In genomic region chr3:147191795-147192385, GRCh38 we compare ENCODE assay signal across 8 cellular contexts.
DNase-seq lines count a peak whose midpoint lies in the region; ATAC-seq and TF ChIP-seq lines count a peak whose summit lies in the region.

No MANE protein-coding gene starts in this region.

- no peak overlapping the region for H3K4me3 ChIP-seq in NT2/D1 (ENCODE audit: insufficient read length, low read depth)
- H3K4me3 ChIP-seq in dorsolateral prefrontal cortex = no peak overlapping the region
- no peak overlapping the region for H3K4me3 ChIP-seq in neural progenitor cell

- in situ Hi-C loops in ACHN (cut with HindIII; ENCODE audit: low pct_ligation_motif_present, low pct_unique_long_range_greater_than_20kb, low sequenced_read_pairs) = no loop called here

- H3K36me3 ChIP-seq in NT2/D1 (ENCODE audit: insufficient read depth, insufficient read length, low read length) = no peaks in the 10 kb centered on the region
- no peaks in the 10 kb centered on the region for H3K36me3 ChIP-seq in neural progenitor cell

- peaks cover 18% of the 10 kb centered on the region for H3K9me3 Mint-ChIP-seq in neural progenitor cell

- H3K79me2 ChIP-seq in neural progenitor cell (ENCODE audit: low read depth) = no peaks in the 10 kb centered on the region

- no peaks in the 10 kb centered on the region for H3F3A ChIP-seq in neural progenitor cell (ENCODE audit: low read depth)

- H3K9me3 ChIP-seq in NT2/D1 (ENCODE audit: insufficient read depth, low read length) = no peaks in the 10 kb centered on the region
- H3K9me3 ChIP-seq in neural progenitor cell (ENCODE audit: low read depth) = no peaks in the 10 kb centered on the region

- no peak overlapping the region for H3K27ac ChIP-seq in dorsolateral prefrontal cortex
- H3K27ac ChIP-seq in neural progenitor cell = no peak overlapping the region

- TF ChIP-seq CTCF in GM12874 (IDR thresholded peaks at IDR 0.05; ENCODE audit: insufficient read depth, low read depth, low read length) (peak; percentile 75), dorsolateral prefrontal cortex (IDR thresholded peaks at IDR 0.05 in 54 of 56, conservative IDR thresholded peaks at IDR 0.05 in 2 of 56; ENCODE audit: low read depth in 1 of 56, partially characterized antibody in 56 of 56) (peak; percentile 39 to 79 (median 68)), neural progenitor cell (IDR thresholded peaks at IDR 0.05) (peak; percentile 79)

- H3K27me3 Mint-ChIP-seq in neural progenitor cell (ENCODE audit: insufficient read depth, low read depth) = no peaks in the 10 kb centered on the region

- intact Hi-C loops in dorsolateral prefrontal cortex (cut with DNase I) = no loop called here

- peaks cover 6% of the 10 kb centered on the region for H3K36me3 Mint-ChIP-seq in neural progenitor cell

- no peaks in the 10 kb centered on the region for H3K27me3 ChIP-seq in NT2/D1 (ENCODE audit: insufficient read depth, insufficient read length)
- H3K27me3 ChIP-seq in dorsolateral prefrontal cortex = peaks cover 0 to 4% (median 0%) of the 10 kb centered on the region in 45 donors
- H3K27me3 ChIP-seq in neural progenitor cell = no peaks in the 10 kb centered on the region

- DNase-seq in ACHN (peak; percentile 69), NT2/D1 (ENCODE audit: low read depth, low spot score) (peak; percentile 77), dorsolateral prefrontal cortex (no peak), neural progenitor cell (ENCODE audit: low spot score) (peak; percentile 71), COLO829 (ENCODE audit: low spot score) (no peak)

- no peaks in the 10 kb centered on the region for H4K20me1 ChIP-seq in neural progenitor cell (ENCODE audit: low read depth)

- peaks cover 18% of the 10 kb centered on the region for H3K4me1 Mint-ChIP-seq in neural progenitor cell

- no peaks in the 10 kb centered on the region for H3K4me1 ChIP-seq in NT2/D1 (ENCODE audit: insufficient read depth, insufficient read length)
- H3K4me1 ChIP-seq in neural progenitor cell = no peaks in the 10 kb centered on the region

- no peak overlapping the region for H3K4me3 Mint-ChIP-seq in neural progenitor cell

- H3K4me2 ChIP-seq in neural progenitor cell = no peak overlapping the region

- H3K9ac ChIP-seq in NT2/D1 (ENCODE audit: insufficient read length, low read depth) (no peak overlapping the region), neural progenitor cell (no peak overlapping the region)

- peak; percentile 75 for ATAC-seq in HG03175 (IDR thresholded peaks at IDR 0.05; ENCODE audit: unreplicated experiment)
- no peak for ATAC-seq in HG03354 (IDR thresholded peaks at IDR 0.05; ENCODE audit: poor library complexity, severe bottlenecking, unreplicated experiment)

- H3K27ac Mint-ChIP-seq in neural progenitor cell = no peak overlapping the region

- no peak overlapping the region for H2AFZ ChIP-seq in neural progenitor cell (replicated peaks)

Comparison
In these comparisons a context has a peak if more than half of its experiments do, and no peak if none do; other contexts are left out.
1. DNase-seq: peak in ACHN (single experiment), NT2/D1 (single experiment) and neural progenitor cell (single experiment); none in dorsolateral prefrontal cortex (0 of 10) and COLO829 (single experiment).
2. Peak in every context shown above with its lines, with median percentiles within 50 percentile points of each other: CTCF ChIP-seq.